In genomic region chr20:35490736-35491181, GRCh38 we compare ENCODE assay signal across 9 cellular contexts. TPM values are rescaled to one million over a fixed set of nuclear protein-coding genes. Genes with fewer than 3 reads are reported as not detected.
A peak's percentile ranks its signal among the peaks of the same experiment; 100 is the strongest.
DNase-seq lines count a peak whose midpoint lies in the region; ATAC-seq and TF ChIP-seq lines count a peak whose summit lies in the region.
"Had no signal": no experiment of that assay in that cellular context is flagged by ENCODE, and none has a peak within 500 bp of the region (broad histone marks: within the 10 kb centered on the region; RNA-seq: fewer than 3 reads in every experiment).

No MANE protein-coding gene starts in this region.

- H3K4me1 Mint-ChIP-seq in naive thymus-derived CD8-positive, alpha-beta T cell = peaks cover 31 to 81% (median 75%) of the 10 kb centered on the region in 4 donors

- CTCF ChIA-PET in HEK293T (lab: Yijun Ruan, JAX) = no interaction called here

- no peaks in the 10 kb centered on the region for H3K27me3 Mint-ChIP-seq in naive thymus-derived CD8-positive, alpha-beta T cell

- H3K27ac Mint-ChIP-seq in naive thymus-derived CD8-positive, alpha-beta T cell = peak overlapping the region; percentile 97 to 100 (median 99)

- H3K4me3 Mint-ChIP-seq in naive thymus-derived CD8-positive, alpha-beta T cell = peak overlapping the region; percentile 96 to 100 (median 99)

- POLR2A ChIA-PET in naive thymus-derived CD8-positive, alpha-beta T cell (lab: Charles Lee) = interaction anchor here (0.7 to 2.8 kb wide), 11 partner anchors 8 to 463 kb away, joined by 3 to 22 read pairs (median 6); partner anchors contain the start of genes CEP250, CPNE1, ERGIC3 and NFS1
- POLR2A ChIA-PET in HEK293T (lab: Yijun Ruan, JAX) = no interaction called here

- H3K4me3 ChIP-seq in GM12865 (ENCODE audit: low read depth, low read length) = peak overlapping the region; percentile 99
- peak overlapping the region; percentile 97 for H3K4me3 ChIP-seq in OCI-LY1 (ENCODE audit: low read depth, low read length, poor library complexity, severe bottlenecking)
- H3K4me3 ChIP-seq in upper lobe of left lung = peak overlapping the region in 3 of 4 donors; percentile 37 to 42 (median 40)

- peak overlapping the region; percentile 53 for H2AFZ ChIP-seq in OCI-LY1 (ENCODE audit: low read length)

- H3K27ac ChIP-seq in OCI-LY1 (ENCODE audit: low read depth, low read length, poor library complexity, severe bottlenecking) = peak overlapping the region; percentile 71
- peak overlapping the region in 3 of 4 donors; percentile 42 to 79 (median 77) for H3K27ac ChIP-seq in upper lobe of left lung

- H3K79me2 ChIP-seq in OCI-LY1 (ENCODE audit: insufficient read depth, low read length) = peaks cover 6% of the 10 kb centered on the region

- DNase-seq in GM12865 (ENCODE audit: low read depth) (peak; percentile 86), upper lobe of left lung (peak in 1 of 2 donors; percentile 55), NCI-H510A treated with DMSO at 0.1 percent for 48 hours (lab: John Stamatoyannopoulos, UW) (no peak), HEK293T (ENCODE audit: extremely low spot score) (no peak)
- DNase-seq in activated T-helper 9 cell treated with anti-CD3 and anti-CD28 coated beads, Interleukin-2, amount 50 U/mL, for 16 hours (ENCODE audit: low read depth) = peak; percentile 28
- DNase-seq in naive thymus-derived CD8-positive, alpha-beta T cell = peak; percentile 24 to 84 (median 64)

- H3K9ac ChIP-seq in OCI-LY1 (ENCODE audit: low read length) = peak overlapping the region; percentile 100

- TF ChIP-seq CTCF in GM12865 (IDR thresholded peaks at IDR 0.05; ENCODE audit: insufficient read depth, low read depth, low read length, missing control alignments) (no peak), OCI-LY1 (IDR thresholded peaks at IDR 0.05; ENCODE audit: low read length) (no peak), upper lobe of left lung (IDR thresholded peaks at IDR 0.05) (no peak)

- H3K36me3 ChIP-seq in OCI-LY1 (ENCODE audit: insufficient read depth, low read length) (peaks cover 61% of the 10 kb centered on the region), upper lobe of left lung (peaks cover 23 to 81% (median 44%) of the 10 kb centered on the region in 4 donors)

- WGBS in upper lobe of left lung, 2 donors = 50 to 56% methylated on average over 6 of the region's 6 CpGs

- no peaks in the 10 kb centered on the region for H3K9me2 ChIP-seq in OCI-LY1 (ENCODE audit: low read depth, low read length)

- no peaks in the 10 kb centered on the region for H3F3A ChIP-seq in OCI-LY1 (ENCODE audit: insufficient read depth, low read length)

- peak overlapping the region; percentile 100 for H3K4me2 ChIP-seq in OCI-LY1 (ENCODE audit: low read length)

- H3K36me3 Mint-ChIP-seq in naive thymus-derived CD8-positive, alpha-beta T cell = peaks cover 0 to 58% (median 17%) of the 10 kb centered on the region in 3 donors

- H3K27me3 ChIP-seq in OCI-LY1 (ENCODE audit: insufficient read depth, low read length) = no peaks in the 10 kb centered on the region
- no peaks in the 10 kb centered on the region for H3K27me3 ChIP-seq in upper lobe of left lung

- H3K9me3 ChIP-seq in OCI-LY1 (ENCODE audit: low read length) (no peaks in the 10 kb centered on the region), upper lobe of left lung (no peaks in the 10 kb centered on the region)

- no peak for TF ChIP-seq EP300 in upper lobe of left lung (IDR thresholded peaks at IDR 0.05)

- peaks cover 32% of the 10 kb centered on the region for H3K4me1 ChIP-seq in OCI-LY1 (ENCODE audit: insufficient read depth, low read length, severe bottlenecking)
- H3K4me1 ChIP-seq in upper lobe of left lung = peaks cover 0 to 4% (median 0%) of the 10 kb centered on the region in 4 donors

- H3K9me3 Mint-ChIP-seq in naive thymus-derived CD8-positive, alpha-beta T cell = no peaks in the 10 kb centered on the region

- H4K20me1 ChIP-seq in OCI-LY1 (ENCODE audit: insufficient read depth, low read length) = no peaks in the 10 kb centered on the region

- ATAC-seq in HG02588 (IDR thresholded peaks at IDR 0.05; ENCODE audit: unreplicated experiment) (peak; percentile 95), upper lobe of left lung (ENCODE audit: low FRiP score in 2 of 2) (peak; percentile 78 to 86)
- ATAC-seq in naive thymus-derived CD8-positive, alpha-beta T cell = peak; percentile 99 to 100
- ATAC-seq: HCT116 had no signal

- peak in 2 of 4 donors; percentile 37 to 42 for TF ChIP-seq POLR2A in upper lobe of left lung (IDR thresholded peaks at IDR 0.05)

TF ChIP-seq in HEK293T, 16 proteins besides CTCF, POLR2A, EP300 and RAD21:
- TF ChIP-seq CTBP1 (IDR thresholded peaks at IDR 0.05; ENCODE audit: borderline replicate concordance) = no peak
- TF ChIP-seq LEF1 (IDR thresholded peaks at IDR 0.05; ENCODE audit: borderline replicate concordance) = no peak
- no peak for TF ChIP-seq L3MBTL2 (conservative IDR thresholded peaks at IDR 0.05)
- TF ChIP-seq HDGF (IDR thresholded peaks at IDR 0.05; ENCODE audit: borderline replicate concordance) = no peak
- TF ChIP-seq FOXM1 (IDR thresholded peaks at IDR 0.05; ENCODE audit: borderline replicate concordance) = no peak
- TF ChIP-seq SP1 (IDR thresholded peaks at IDR 0.05) = no peak
- no peak for TF ChIP-seq ARNT (IDR thresholded peaks at IDR 0.05)
- TF ChIP-seq ELF4 (IDR thresholded peaks at IDR 0.05) = no peak
- TF ChIP-seq FOXK2 (IDR thresholded peaks at IDR 0.05) = no peak
- TF ChIP-seq SUZ12 (IDR thresholded peaks at IDR 0.05) = no peak
TF ChIP-seq in HEK293T: peak in this region for 0.

RNA-seq across cellular contexts. Expression of gene CEP250, which starts 35.4 kb away (rescaled TPM):
- 10 to 100 TPM; 54.9 to 65.4 TPM for total RNA-seq in naive thymus-derived CD8-positive, alpha-beta T cell
- 10 to 100 TPM in 1 of 3 donors, 1 to 10 TPM in 2; 4.5 to 17.5 (median 6.0) TPM for polyA plus RNA-seq in naive thymus-derived CD8-positive, alpha-beta T cell
- total RNA-seq in upper lobe of left lung = 10 to 100 TPM; 15.4 to 66.6 (median 29.6) TPM

RNA-seq across cellular contexts. Expression of gene C20orf173, which starts 38.7 kb away (rescaled TPM):
- total RNA-seq in naive thymus-derived CD8-positive, alpha-beta T cell = not detected
- polyA plus RNA-seq in naive thymus-derived CD8-positive, alpha-beta T cell = not detected
- total RNA-seq in upper lobe of left lung = not detected

RNA-seq across cellular contexts. Expression of gene ERGIC3, which starts 51.1 kb away (rescaled TPM):
- 100 to 1,000 TPM; 146 to 149 TPM for total RNA-seq in naive thymus-derived CD8-positive, alpha-beta T cell
- polyA plus RNA-seq in naive thymus-derived CD8-positive, alpha-beta T cell = 100 to 1,000 TPM; 129 to 150 (median 149) TPM
- 100 to 1,000 TPM; 115 to 223 (median 179) TPM for total RNA-seq in upper lobe of left lung

RNA-seq across cellular contexts. Expression of gene GDF5, which starts 52.7 kb away (rescaled TPM):
- not detected for total RNA-seq in naive thymus-derived CD8-positive, alpha-beta T cell
- not detected for polyA plus RNA-seq in naive thymus-derived CD8-positive, alpha-beta T cell
- 1 to 10 TPM in 2 of 6 donors, under 1 TPM in 3, not detected in 1; 0.14 to 1.9 (median 0.59) TPM for total RNA-seq in upper lobe of left lung

Comparison
In these comparisons a context has a peak if more than half of its experiments do, and no peak if none do; other contexts are left out.
1. DNase-seq: peak in GM12865 (single experiment), activated T-helper 9 cell treated with anti-CD3 and anti-CD28 coated beads, Interleukin-2, amount 50 U/mL, for 16 hours (single experiment) and naive thymus-derived CD8-positive, alpha-beta T cell (10 of 10); none in NCI-H510A treated with DMSO at 0.1 percent for 48 hours (single experiment) and HEK293T (single experiment).
2. H3K4me3 ChIP-seq: peak in every context shown above with its lines; median percentile 99 in GM12865; 97 in OCI-LY1; 40 in upper lobe of left lung.
3. Peak in every context shown above with its lines, with median percentiles within 50 percentile points of each other: ATAC-seq.